23 cellular contexts compared by ENCODE assay signal in the genomic region with DNA sequence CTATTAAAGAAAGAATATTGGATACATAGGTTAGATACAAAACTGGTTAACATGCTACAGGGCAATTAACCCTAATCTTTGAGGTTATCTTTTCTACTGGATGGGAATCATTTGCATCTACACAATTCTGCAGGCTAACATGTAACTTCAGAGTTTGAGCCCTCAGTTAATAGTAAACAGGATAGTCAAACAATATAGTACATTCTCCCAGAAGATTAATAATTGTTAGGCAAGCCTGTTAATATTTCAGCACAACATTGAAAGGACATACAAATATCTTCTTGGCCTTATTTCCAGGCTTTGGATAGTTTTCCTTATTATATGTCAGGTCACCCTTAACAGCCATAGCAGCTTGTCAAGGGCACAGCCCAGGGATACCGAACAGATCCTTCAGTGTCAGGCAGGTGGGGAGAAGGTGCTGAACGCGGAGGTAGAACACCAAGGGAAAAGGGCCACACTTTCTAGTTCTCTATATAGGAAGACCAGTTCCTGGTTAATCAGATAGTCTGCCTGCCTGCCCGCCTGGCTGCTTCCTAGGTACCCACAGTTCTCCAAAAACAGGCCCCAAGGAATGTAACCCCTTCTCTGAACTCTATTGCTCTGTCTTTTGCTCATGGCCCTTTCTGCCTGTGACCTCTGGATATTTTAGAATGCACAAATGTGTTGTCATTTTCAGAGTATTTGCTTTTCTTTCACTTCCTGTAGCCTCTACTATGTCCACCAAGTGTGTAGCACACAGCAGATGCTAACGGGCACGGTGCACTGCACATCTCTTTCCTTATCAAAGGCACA.
A peak's percentile ranks its signal among the peaks of the same experiment; 100 is the strongest.
DNase-seq lines count a peak whose midpoint lies in the region; ATAC-seq and TF ChIP-seq lines count a peak whose summit lies in the region.
"Had no signal": no experiment of that assay in that cellular context is flagged by ENCODE, and none has a peak within 500 bp of the region (broad histone marks: within the 10 kb centered on the region; RNA-seq: fewer than 3 reads in every experiment).

No MANE protein-coding gene starts in this region.

- no peak overlapping the region for H4K8ac ChIP-seq in neuronal stem cell (ENCODE audit: low read depth, low read length)

- WGBS in neuronal stem cell (ENCODE audit: extremely low coverage in 2 of 2, insufficient read length in 2 of 2, insufficient replicate concordance in 1 of 2), 2 donors: no CpG with 5 or more reads among the region's 6 CpGs
- WGBS in heart left ventricle, 4 donors: 71 to 88% (median 73%) methylated on average over 6 of the region's 6 CpGs

- peak in 1 of 61 donors; percentile 29 for DNase-seq in caudate nucleus (lab: John Stamatoyannopoulos, UW)
- DNase-seq in neuronal stem cell (ENCODE audit: low spot score): no peak
- DNase-seq in heart left ventricle: no peak
- no peak for DNase-seq in AG20443 (ENCODE audit: low spot score)
- DNase-seq in central memory CD4-positive, alpha-beta T cell: no peak
- DNase-seq in HuH-7.5 (ENCODE audit: low spot score): no peak
- DNase-seq: activated CD4-positive, alpha-beta T cell treated with anti-CD3 and anti-CD28 coated beads for 1 hour; activated CD8-positive, alpha-beta T cell treated with anti-CD3 and anti-CD28 coated beads, Interleukin-2, amount 10 ng/mL, durations not matched to agents 7 days and 5 days; activated gamma-delta T cell treated with Interleukin-2 at 50 U/mL for 16 hours; activated T-cell treated with anti-CD3 and anti-CD28 coated beads for 4 hours; brain microvascular endothelial cell; effector memory CD8-positive, alpha-beta T cell; lower lobe of right lung; NCI-H2171; stimulated activated CD4-positive, alpha-beta T cell treated with anti-CD3 and anti-CD28 coated beads, Interleukin-2, amount 100 ng/mL, for 24 hours; uterus had no signal

- H3K79me1 ChIP-seq in neuronal stem cell (ENCODE audit: low read depth, low read length): no peaks in the 10 kb centered on the region

- H3K27me3 ChIP-seq in neuronal stem cell (ENCODE audit: control insufficient read depth in 3 of 3, insufficient read depth in 3 of 3, low read depth in 1 of 3, low read length in 3 of 3) (peaks cover 0 to 6% (median 0%) of the 10 kb centered on the region in 3 experiments), heart left ventricle (peaks cover 0 to 2% (median 0%) of the 10 kb centered on the region in 9 donors)
- H3K27me3 ChIP-seq: BLaER1 treated with 17β-estradiol and CSF1 and Interleukin-3, amounts not matched to agents 10 nM and 100 nM; brain microvascular endothelial cell; uterus had no signal

- no peak for TF ChIP-seq CTCF in C4-2B (conservative IDR thresholded peaks at IDR 0.05)
- no peak for TF ChIP-seq CTCF in heart left ventricle (IDR thresholded peaks at IDR 0.05)

- intact Hi-C loops in heart left ventricle (cut with DNase I): loop anchor here in 1 of 10 donors (10.0 kb wide), 1 partner anchor 152 kb away; no protein-coding TSS in a partner anchor

- peak; percentile 58 for ATAC-seq in HG03354 (IDR thresholded peaks at IDR 0.05; ENCODE audit: poor library complexity, severe bottlenecking, unreplicated experiment)
- ATAC-seq in heart left ventricle: no peak
- ATAC-seq: activated CD8-positive, alpha-beta T cell treated with anti-CD3 and anti-CD28 coated beads, Interleukin-2, amount 10 ng/mL, durations not matched to agents 7 days and 5 days; effector memory CD8-positive, alpha-beta T cell; esophagus mucosa; K562; lower lobe of right lung had no signal

- H3K4me1 ChIP-seq in neuronal stem cell (ENCODE audit: control insufficient read depth in 2 of 2, insufficient read depth in 1 of 2, low read depth in 1 of 2, low read length in 2 of 2): peaks cover 2 to 3% of the 10 kb centered on the region in 2 donors
- peaks cover 0 to 15% (median 1%) of the 10 kb centered on the region in 12 donors for H3K4me1 ChIP-seq in heart left ventricle
- H3K4me1 ChIP-seq: lower lobe of right lung, uterus had no signal

- H2BK120ac ChIP-seq in neuronal stem cell (ENCODE audit: low read depth, low read length): no peak overlapping the region

- no peak overlapping the region for H3K18ac ChIP-seq in neuronal stem cell (ENCODE audit: low read length)

- H4K91ac ChIP-seq in neuronal stem cell (ENCODE audit: low read depth, low read length, poor library complexity): no peak overlapping the region

- H2AFZ ChIP-seq in neuronal stem cell (ENCODE audit: low read length): peak overlapping the region; percentile 33

- no peak overlapping the region for H2AK5ac ChIP-seq in neuronal stem cell (ENCODE audit: low read depth, low read length)

- no peaks in the 10 kb centered on the region for H3K9me3 ChIP-seq in neuronal stem cell (replicated peaks in 1 of 2; ENCODE audit: control insufficient read depth in 2 of 2, insufficient read depth in 1 of 2, low read depth in 1 of 2, low read length in 2 of 2)
- peaks cover 0 to 10% (median 3%) of the 10 kb centered on the region in 12 donors for H3K9me3 ChIP-seq in heart left ventricle
- H3K9me3 ChIP-seq: lower lobe of right lung, neutrophil, uterus had no signal

- no peak for TF ChIP-seq POLR2A in heart left ventricle (IDR thresholded peaks at IDR 0.05)

- H3K27ac ChIP-seq in C4-2B (peak overlapping the region; percentile 64), caudate nucleus (ENCODE audit: low read depth, low read length) (peak overlapping the region; percentile 8), neuronal stem cell (replicated peaks; ENCODE audit: low read length) (no peak overlapping the region), heart left ventricle (no peak overlapping the region)
- H3K27ac ChIP-seq: BLaER1 treated with 17β-estradiol and CSF1 and Interleukin-3, amounts not matched to agents 10 nM and 100 nM; brain microvascular endothelial cell; lower lobe of right lung; neutrophil; skin epidermis; uterus had no signal

- H3K23ac ChIP-seq in neuronal stem cell (ENCODE audit: low read depth, low read length, poor library complexity): no peak overlapping the region

- no peak overlapping the region for H3K4ac ChIP-seq in neuronal stem cell (ENCODE audit: low read length)

- no peak overlapping the region for H3K9ac ChIP-seq in neuronal stem cell (ENCODE audit: low read depth, low read length, poor library complexity)
- H3K9ac ChIP-seq: BLaER1 treated with 17β-estradiol and CSF1 and Interleukin-3, amounts not matched to agents 10 nM and 100 nM had no signal

- H3K4me3 ChIP-seq in neuronal stem cell (ENCODE audit: low read length in 2 of 2): no peak overlapping the region
- no peak overlapping the region for H3K4me3 ChIP-seq in heart left ventricle
- H3K4me3 ChIP-seq: BLaER1 treated with 17β-estradiol and CSF1 and Interleukin-3, amounts not matched to agents 10 nM and 100 nM; K562; lower lobe of right lung; skin epidermis; uterus had no signal

- no peaks in the 10 kb centered on the region for H3K36me3 ChIP-seq in neuronal stem cell (replicated peaks in 1 of 2; ENCODE audit: control insufficient read depth in 2 of 2, insufficient read depth in 2 of 2, low read length in 2 of 2)
- H3K36me3 ChIP-seq in heart left ventricle: no peaks in the 10 kb centered on the region
- H3K36me3 ChIP-seq: BLaER1 treated with 17β-estradiol and CSF1 and Interleukin-3, amounts not matched to agents 10 nM and 100 nM; brain microvascular endothelial cell; lower lobe of right lung; neutrophil; uterus had no signal

- H3K14ac ChIP-seq in neuronal stem cell (ENCODE audit: low read length): no peak overlapping the region

- no peak overlapping the region for H3K4me2 ChIP-seq in neuronal stem cell (ENCODE audit: insufficient read depth, low read length, poor library complexity, severe bottlenecking)

- H2BK5ac ChIP-seq in neuronal stem cell (ENCODE audit: low read length): no peak overlapping the region

- no peak overlapping the region for H2BK15ac ChIP-seq in neuronal stem cell (ENCODE audit: low read length)

- H2BK12ac ChIP-seq in neuronal stem cell (ENCODE audit: low read length): no peak overlapping the region

Comparison
In these comparisons a context has a peak if more than half of its experiments do, and no peak if none do; other contexts are left out.
1. H3K27ac ChIP-seq: peak in C4-2B (single experiment) and caudate nucleus (single experiment); none in neuronal stem cell (single experiment) and heart left ventricle (0 of 12).